ENCODE assay signal across 21 cellular contexts in the genomic region with DNA sequence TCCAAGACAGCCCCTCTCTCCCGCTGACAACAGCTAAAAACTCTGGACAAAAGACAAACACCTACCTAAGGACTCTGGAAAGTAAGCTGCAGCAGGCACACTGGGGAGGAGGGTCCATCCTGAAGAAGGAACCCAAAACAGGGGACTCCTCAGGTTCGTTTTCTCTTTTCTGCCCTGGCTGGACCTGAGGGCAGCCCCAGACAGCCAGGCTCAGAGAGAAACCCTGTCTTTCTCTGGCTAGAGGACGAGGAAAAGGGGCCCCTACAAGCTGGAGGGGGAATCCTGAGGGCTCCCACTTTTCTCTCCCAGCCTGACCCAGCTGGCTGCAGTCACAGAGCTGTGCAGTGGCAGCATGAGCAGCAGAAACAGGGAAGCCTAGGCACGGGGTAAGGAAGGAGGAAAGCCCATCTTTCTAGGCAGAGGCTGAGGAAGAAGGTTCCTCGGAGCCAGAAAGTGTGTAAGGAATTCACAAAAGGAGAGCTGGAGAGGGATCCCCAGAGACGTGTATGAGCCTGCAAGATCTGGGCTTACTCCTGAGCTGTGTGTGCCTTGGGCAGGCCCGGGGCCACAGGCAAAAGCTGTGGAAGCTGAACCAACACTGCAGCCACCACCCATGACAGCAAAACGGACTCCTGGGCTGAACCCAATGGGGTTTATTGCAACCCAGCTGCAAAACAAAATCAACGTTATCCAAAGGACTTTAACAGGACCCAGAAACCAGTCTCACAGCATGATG. TPM values are rescaled to one million over a fixed set of nuclear protein-coding genes. Genes with fewer than 3 reads are reported as not detected.
DNase-seq lines count a peak whose midpoint lies in the region; ATAC-seq and TF ChIP-seq lines count a peak whose summit lies in the region.
"Had no signal": no experiment of that assay in that cellular context is flagged by ENCODE, and none has a peak within 500 bp of the region (broad histone marks: within the 10 kb centered on the region; RNA-seq: fewer than 3 reads in every experiment).

No MANE protein-coding gene starts in this region.

- H3K4me1 Mint-ChIP-seq in glutamatergic neuron (ENCODE audit: low read depth, unreplicated experiment): peaks cover 63% of the 10 kb centered on the region

- H4K91ac ChIP-seq in trophoblast cell (ENCODE audit: low read depth, low read length): no peak overlapping the region

- H3K4me3 Mint-ChIP-seq in glutamatergic neuron (ENCODE audit: unreplicated experiment): peak overlapping the region; percentile 32
- H3K4me3 Mint-ChIP-seq: activated CD4-positive, alpha-beta T cell treated with anti-CD3 and anti-CD28 coated beads for 36 hours; memory B cell; natural killer cell had no signal

- no peak overlapping the region for H2BK5ac ChIP-seq in trophoblast cell (ENCODE audit: low read depth, low read length, poor library complexity)

- H3K23ac ChIP-seq in trophoblast cell (ENCODE audit: low read length): no peak overlapping the region

- no peak overlapping the region for H2BK120ac ChIP-seq in trophoblast cell (ENCODE audit: insufficient read depth, low read length, poor library complexity)

- H3K4ac ChIP-seq in trophoblast cell (ENCODE audit: low read depth, low read length): peak overlapping the region; percentile 80

- ATAC-seq in HG02852 (IDR thresholded peaks at IDR 0.05; ENCODE audit: unreplicated experiment): no peak
- ATAC-seq: activated CD4-positive, alpha-beta T cell treated with anti-CD3 and anti-CD28 coated beads for 36 hours; natural killer cell; psoas muscle had no signal

- WGBS in trophoblast cell (ENCODE audit: extremely low coverage, insufficient coverage, insufficient read length): no CpG with 5 or more reads among the region's 9 CpGs

- TF ChIP-seq CTCF in WERI-Rb-1 (IDR thresholded peaks at IDR 0.05; ENCODE audit: low read depth, low read length) (no peak), glutamatergic neuron (IDR thresholded peaks at IDR 0.05; ENCODE audit: partially characterized antibody, unreplicated experiment) (no peak)

- H3K27me3 ChIP-seq in HUES48 (ENCODE audit: control insufficient read depth, insufficient read depth, low read length) (no peaks in the 10 kb centered on the region), WERI-Rb-1 (ENCODE audit: insufficient read depth, low read depth, severe bottlenecking) (no peaks in the 10 kb centered on the region), trophoblast cell (ENCODE audit: insufficient read depth, low read length) (no peaks in the 10 kb centered on the region)
- H3K27me3 ChIP-seq: colonic mucosa, transverse colon had no signal

- H2AK5ac ChIP-seq in trophoblast cell (ENCODE audit: low read length): no peak overlapping the region

- no peaks in the 10 kb centered on the region for H3K9me3 ChIP-seq in HUES48 (ENCODE audit: control insufficient read depth, insufficient read depth, low read length)
- no peaks in the 10 kb centered on the region for H3K9me3 ChIP-seq in WERI-Rb-1 (ENCODE audit: severe bottlenecking)
- H3K9me3 ChIP-seq in trophoblast cell (ENCODE audit: insufficient read depth, low read depth, low read length): peaks cover 3% of the 10 kb centered on the region
- H3K9me3 ChIP-seq: colonic mucosa, psoas muscle, transverse colon had no signal

- H3K4me1 ChIP-seq in HUES48 (ENCODE audit: control insufficient read depth, insufficient read depth, low read length): peaks cover 54% of the 10 kb centered on the region
- peaks cover 35 to 39% of the 10 kb centered on the region in 2 experiments for H3K4me1 ChIP-seq in trophoblast cell (ENCODE audit: control insufficient read depth in 1 of 2, insufficient read depth in 2 of 2, low read length in 2 of 2)
- H3K4me1 ChIP-seq: colonic mucosa had no signal

- H3K9ac ChIP-seq in HUES48 (ENCODE audit: low read depth, low read length): no peak overlapping the region
- H3K9ac ChIP-seq in trophoblast cell (ENCODE audit: low read length): no peak overlapping the region

- H3K79me1 ChIP-seq in trophoblast cell (ENCODE audit: low read length): no peaks in the 10 kb centered on the region

- DNase-seq in WERI-Rb-1: no peak
- no peak for DNase-seq in glutamatergic neuron
- DNase-seq in trophoblast cell: no peak
- DNase-seq in activated CD4-positive, alpha-beta T cell treated with anti-CD3 and anti-CD28 coated beads for 4 hours: no peak
- no peak for DNase-seq in activated T-cell treated with anti-CD3 and anti-CD28 coated beads, Interleukin-2, amount 50 U/mL, for 1 hour
- DNase-seq: activated CD4-positive, alpha-beta T cell treated with anti-CD3 and anti-CD28 coated beads for 36 hours; activated effector memory CD4-positive, alpha-beta T cell treated with Interleukin-2 at 50 U/mL for 16 hours; colonic mucosa; DMS79 treated with DMSO at 0.1 percent for 48 hours; hippocampal formation; natural killer cell; NCI-H1092 treated with DMSO at 0.1 percent for 48 hours; NCI-H2081; NCI-H510A treated with DMSO at 0.1 percent for 48 hours; psoas muscle; stimulated activated naive CD4-positive, alpha-beta T cell; transverse colon had no signal

- peaks cover 8% of the 10 kb centered on the region for H3K27me3 Mint-ChIP-seq in glutamatergic neuron (ENCODE audit: unreplicated experiment)
- H3K27me3 Mint-ChIP-seq: activated CD4-positive, alpha-beta T cell treated with anti-CD3 and anti-CD28 coated beads for 36 hours; memory B cell had no signal

- no peak overlapping the region for H3K14ac ChIP-seq in trophoblast cell (ENCODE audit: low read length)

- no peaks in the 10 kb centered on the region for H3K36me3 ChIP-seq in HUES48 (ENCODE audit: control insufficient read depth, insufficient read depth, low read length)
- H3K36me3 ChIP-seq in WERI-Rb-1: peaks cover 19% of the 10 kb centered on the region
- no peaks in the 10 kb centered on the region for H3K36me3 ChIP-seq in trophoblast cell (ENCODE audit: control insufficient read depth in 1 of 2, insufficient read depth in 2 of 2, low read length in 2 of 2)
- H3K36me3 ChIP-seq: colonic mucosa, transverse colon had no signal

- H3K9me3 Mint-ChIP-seq in glutamatergic neuron (ENCODE audit: unreplicated experiment): peaks cover 14% of the 10 kb centered on the region
- H3K9me3 Mint-ChIP-seq: memory B cell, natural killer cell had no signal

- H2AFZ ChIP-seq in trophoblast cell (ENCODE audit: insufficient read depth, low read length, poor library complexity): no peak overlapping the region

- H4K12ac ChIP-seq in trophoblast cell (ENCODE audit: low read depth, low read length): no peak overlapping the region

- no peak overlapping the region for H2BK12ac ChIP-seq in trophoblast cell (ENCODE audit: low read length)

- H3K27ac Mint-ChIP-seq in glutamatergic neuron (ENCODE audit: unreplicated experiment): no peak overlapping the region
- H3K27ac Mint-ChIP-seq: activated CD4-positive, alpha-beta T cell treated with anti-CD3 and anti-CD28 coated beads for 36 hours; memory B cell; natural killer cell had no signal

- peak overlapping the region; percentile 12 for H3K4me2 ChIP-seq in trophoblast cell (ENCODE audit: low read length)

- peak overlapping the region; percentile 21 for H3K18ac ChIP-seq in trophoblast cell (ENCODE audit: low read length)

- H4K8ac ChIP-seq in trophoblast cell (ENCODE audit: low read depth, low read length): no peak overlapping the region

- H3K36me3 Mint-ChIP-seq in glutamatergic neuron (ENCODE audit: unreplicated experiment): peaks cover 8% of the 10 kb centered on the region
- H3K36me3 Mint-ChIP-seq: natural killer cell had no signal

- peaks cover 26% of the 10 kb centered on the region for H3K79me2 ChIP-seq in trophoblast cell (ENCODE audit: control insufficient read depth, insufficient read depth, low read length, poor library complexity)

- H3K27ac ChIP-seq in HUES48 (ENCODE audit: low read depth, low read length): peak overlapping the region; percentile 6
- peak overlapping the region; percentile 34; the same call in 1 of the 2 replicates for H3K27ac ChIP-seq in WERI-Rb-1
- H3K27ac ChIP-seq in trophoblast cell (ENCODE audit: low read depth, low read length): no peak overlapping the region
- H3K27ac ChIP-seq: colonic mucosa, psoas muscle, transverse colon had no signal

- H3K4me3 ChIP-seq in HUES48 (ENCODE audit: low read depth, low read length) (no peak overlapping the region), WERI-Rb-1 (ENCODE audit: low read depth, low read length) (no peak overlapping the region), trophoblast cell (ENCODE audit: low read depth, low read length) (no peak overlapping the region)
- H3K4me3 ChIP-seq: colonic mucosa, psoas muscle, skin epidermis, transverse colon had no signal

RNA-seq across cellular contexts. Expression of a gene that starts 16.3 kb away (rescaled TPM):
- total RNA-seq in glutamatergic neuron (ENCODE audit: unreplicated experiment): 150 TPM
- polyA plus RNA-seq in trophoblast cell (2013): 19.7 and 20.9 TPM in 2 replicates
